ENCODE assay signal across 21 cellular contexts in the genomic region with DNA sequence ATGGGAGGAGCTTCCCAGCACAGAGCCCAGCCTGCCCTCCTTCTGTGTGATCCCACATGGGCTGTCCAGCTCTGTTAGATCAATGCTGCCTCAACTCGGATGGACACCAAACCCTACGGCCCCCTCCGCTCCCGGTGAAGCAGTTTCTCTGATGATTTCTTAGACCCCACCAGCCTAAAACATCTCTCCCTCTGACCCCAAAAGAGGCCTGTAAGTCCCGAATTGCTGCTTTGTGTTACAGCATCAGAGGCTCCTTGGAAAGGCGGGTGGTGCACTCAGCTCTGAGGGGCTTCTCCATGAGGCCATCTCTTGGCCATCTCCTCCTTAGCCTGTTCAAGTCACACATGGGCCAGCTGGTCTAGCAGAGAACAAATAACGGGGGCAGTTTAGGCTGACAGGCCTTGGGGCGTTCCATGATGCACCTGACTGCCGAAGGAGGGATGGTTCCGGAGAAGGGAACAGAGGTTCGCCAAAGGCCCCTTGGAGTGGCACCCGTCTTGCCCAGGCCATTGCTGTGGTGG.
A peak's percentile ranks its signal among the peaks of the same experiment; 100 is the strongest.
DNase-seq lines count a peak whose midpoint lies in the region; ATAC-seq, FAIRE-seq and TF ChIP-seq lines count a peak whose summit lies in the region.
"Had no signal": no experiment of that assay in that cellular context is flagged by ENCODE, and none has a peak within 500 bp of the region (broad histone marks: within the 10 kb centered on the region; RNA-seq: fewer than 3 reads in every experiment).

No MANE protein-coding gene starts in this region.

- no peaks in the 10 kb centered on the region for H3K36me3 Mint-ChIP-seq in type B pancreatic cell

- H3K9me3 Mint-ChIP-seq in type B pancreatic cell = no peaks in the 10 kb centered on the region
- H3K9me3 Mint-ChIP-seq: CD4-positive, CD25-positive, alpha-beta regulatory T cell had no signal

- H3K4me3 Mint-ChIP-seq in type B pancreatic cell = no peak overlapping the region
- H3K4me3 Mint-ChIP-seq: CD4-positive, CD25-positive, alpha-beta regulatory T cell had no signal

- DNase-seq in activated effector memory CD4-positive, alpha-beta T cell treated with anti-CD3 and anti-CD28 coated beads, Interleukin-2, amount 50 U/mL, for 16 hours = peak; percentile 43
- no peak for DNase-seq in activated effector memory CD4-positive, alpha-beta T cell treated with Interleukin-2 at 50 U/mL for 16 hours
- peak; percentile 29 for DNase-seq in activated CD8-positive, alpha-beta memory T cell treated with anti-CD3 and anti-CD28 coated beads, Interleukin-2, amount 50 U/mL, for 48 hours
- DNase-seq in mesenteric fat pad (ENCODE audit: low spot score) (peak; percentile 84), type B pancreatic cell (ENCODE audit: extremely low spot score, unreplicated experiment) (peak; percentile 59), PC-3 (no peak), frontal cortex (ENCODE audit: low spot score in 2 of 2) (no peak), inferior parietal cortex (ENCODE audit: extremely low spot score) (no peak)
- DNase-seq: BE2C; CD4-positive, CD25-positive, alpha-beta regulatory T cell; DMS53; Kasumi-1; MG63; NCI-H1048; NCI-H1436 treated with DMSO at 0.1 percent for 48 hours; NCI-H2029; NCI-H345; NCI-H524 treated with DMSO at 0.1 percent for 48 hours had no signal

- no TSS peak for BruUV-seq in PC-3 (replicated peaks; lab: Mats Ljungman, UMichigan)

- CTCF ChIA-PET in PC-3 (lab: Charles Lee) = no interaction called here

- no peak for FAIRE-seq in frontal cortex (lab: Jason Lieb, UNC)
- FAIRE-seq: GM12892, GM18507, H54 had no signal

- no peaks in the 10 kb centered on the region for H3K79me2 ChIP-seq in PC-3 (ENCODE audit: low read length)

- peaks cover 3% of the 10 kb centered on the region for H3K27me3 Mint-ChIP-seq in type B pancreatic cell

- no peaks in the 10 kb centered on the region for H3K27me3 ChIP-seq in PC-3 (ENCODE audit: low read length)
- H3K27me3 ChIP-seq: BE2C, MG63 had no signal

- TF ChIP-seq CTCF in type B pancreatic cell (conservative IDR thresholded peaks at IDR 0.05) (no peak), PC-3 (conservative IDR thresholded peaks at IDR 0.05; ENCODE audit: low read depth, low read length) (no peak)

- H3K9me2 ChIP-seq in PC-3 (replicated peaks; ENCODE audit: low read length) = no peaks in the 10 kb centered on the region

- H3K9me3 ChIP-seq in PC-3 (ENCODE audit: low read length) = no peaks in the 10 kb centered on the region
- H3K9me3 ChIP-seq: BE2C, MG63 had no signal

- no peak for ATAC-seq in PC-3

- H2AFZ ChIP-seq in PC-3 (ENCODE audit: low read length) = no peak overlapping the region

- no peak overlapping the region for H3K27ac ChIP-seq in PC-3 (ENCODE audit: low read length)

- H3F3A ChIP-seq in PC-3 (ENCODE audit: low read length, unreplicated experiment) = no peaks in the 10 kb centered on the region

- intact Hi-C loops in PC-3 (cut with micrococcal nuclease) = no loop called here

- no peaks in the 10 kb centered on the region for H3K36me3 ChIP-seq in PC-3 (ENCODE audit: low read depth, low read length)
- H3K36me3 ChIP-seq: BE2C, MG63 had no signal

- H4K20me1 ChIP-seq in PC-3 (ENCODE audit: low read length) = no peaks in the 10 kb centered on the region

- no peak overlapping the region for H3K4me2 ChIP-seq in PC-3 (ENCODE audit: low read length)

- no peak overlapping the region for H3K27ac Mint-ChIP-seq in type B pancreatic cell

- POLR2A ChIA-PET in PC-3 (lab: Charles Lee; ENCODE audit: unreplicated experiment) = no interaction called here

- no peak overlapping the region for H3K9ac ChIP-seq in PC-3 (ENCODE audit: low read length)

- no peaks in the 10 kb centered on the region for H3K4me1 ChIP-seq in PC-3 (ENCODE audit: insufficient read depth, low read length)
- H3K4me1 ChIP-seq: BE2C had no signal

- H3K4me3 ChIP-seq in PC-3 (ENCODE audit: low read length) = no peak overlapping the region
- H3K4me3 ChIP-seq: MG63 had no signal

- H3K4me1 Mint-ChIP-seq in type B pancreatic cell (ENCODE audit: unreplicated experiment) = peaks cover 22% of the 10 kb centered on the region

Comparison
In these comparisons a context has a peak if more than half of its experiments do, and no peak if none do; other contexts are left out.
1. DNase-seq: peak in activated effector memory CD4-positive, alpha-beta T cell treated with anti-CD3 and anti-CD28 coated beads, Interleukin-2, amount 50 U/mL, for 16 hours (single experiment), activated CD8-positive, alpha-beta memory T cell treated with anti-CD3 and anti-CD28 coated beads, Interleukin-2, amount 50 U/mL, for 48 hours (single experiment), mesenteric fat pad (single experiment) and type B pancreatic cell (single experiment); none in activated effector memory CD4-positive, alpha-beta T cell treated with Interleukin-2 at 50 U/mL for 16 hours (single experiment), PC-3 (single experiment), frontal cortex (0 of 2) and inferior parietal cortex (single experiment).